ENCODE assay signal across 8 cellular contexts in the genomic region with DNA sequence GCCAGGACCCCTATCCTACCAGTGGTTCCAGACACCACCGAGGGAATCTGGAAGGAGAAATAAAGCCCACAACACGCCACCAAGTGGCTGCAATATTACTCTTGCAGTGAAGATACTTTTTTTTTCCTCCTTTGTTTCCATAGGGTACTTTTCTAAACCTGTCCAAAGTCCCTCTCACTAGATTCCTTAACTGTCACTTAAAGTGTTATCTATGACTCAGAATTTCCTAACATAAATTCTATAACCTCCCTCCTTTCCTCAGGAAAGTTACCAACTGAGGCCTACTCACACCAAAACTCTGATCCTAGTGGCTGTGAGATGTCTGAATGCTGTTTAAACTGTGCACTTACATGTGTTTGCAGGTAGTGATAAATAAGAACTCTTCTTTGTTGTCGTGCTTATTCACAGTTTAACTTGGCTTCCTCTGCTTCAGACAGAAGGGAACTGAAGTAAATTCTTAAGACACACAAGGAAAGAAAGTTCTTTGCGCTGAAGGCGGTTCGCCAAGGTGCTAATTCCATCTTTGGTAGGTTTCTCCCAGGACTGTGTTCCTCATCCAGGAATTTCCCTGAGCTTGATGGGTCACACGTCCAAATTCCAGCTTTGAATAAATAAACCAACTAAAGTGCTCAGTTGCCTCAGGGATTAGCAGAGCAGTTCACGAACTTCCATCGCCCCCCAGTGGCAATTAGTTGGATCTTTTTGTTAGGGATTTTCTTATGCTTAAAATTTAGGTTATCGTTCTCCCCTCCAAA. TPM values are rescaled to one million over a fixed set of nuclear protein-coding genes. Genes with fewer than 3 reads are reported as not detected.
A peak's percentile ranks its signal among the peaks of the same experiment; 100 is the strongest.
DNase-seq lines count a peak whose midpoint lies in the region; ATAC-seq and TF ChIP-seq lines count a peak whose summit lies in the region.

No MANE protein-coding gene starts in this region.

- no peak overlapping the region for H3K4me3 ChIP-seq in endodermal cell (ENCODE audit: low read length)

- H3K4me1 ChIP-seq in endodermal cell (ENCODE audit: control insufficient read depth, insufficient read depth, low read length), result no peaks in the 10 kb centered on the region

- H3K27ac Mint-ChIP-seq in endodermal cell (no peak overlapping the region), nephron (peak overlapping the region; percentile 37 to 88 (median 79))
- H3K27ac Mint-ChIP-seq in stimulated activated naive CD8-positive, alpha-beta T cell treated with anti-CD3 and anti-CD28 coated beads, Interleukin-15, amount 100 ng/mL, for 72 hours, result no peak overlapping the region

- TF ChIP-seq CTCF in endodermal cell (conservative IDR thresholded peaks at IDR 0.05), result peak; percentile 73
- peak; percentile 41 to 49 (median 48) for TF ChIP-seq CTCF in nephron (IDR thresholded peaks at IDR 0.05; ENCODE audit: unreplicated experiment in 3 of 3)

- no peaks in the 10 kb centered on the region for H3K27me3 ChIP-seq in endodermal cell (ENCODE audit: control insufficient read depth, insufficient read depth, low read length, poor library complexity, severe bottlenecking)

- H3K36me3 ChIP-seq in endodermal cell (ENCODE audit: control insufficient read depth, insufficient read depth, low read length), result no peaks in the 10 kb centered on the region

- peaks cover 3% of the 10 kb centered on the region for H3K4me1 Mint-ChIP-seq in endodermal cell
- H3K4me1 Mint-ChIP-seq in nephron, result peaks cover 21% of the 10 kb centered on the region
- H3K4me1 Mint-ChIP-seq in stimulated activated naive CD8-positive, alpha-beta T cell treated with anti-CD3 and anti-CD28 coated beads, Interleukin-15, amount 100 ng/mL, for 72 hours, result no peaks in the 10 kb centered on the region

- no peaks in the 10 kb centered on the region for H3K27me3 Mint-ChIP-seq in endodermal cell (ENCODE audit: insufficient read depth)
- no peaks in the 10 kb centered on the region for H3K27me3 Mint-ChIP-seq in nephron (ENCODE audit: low read depth)
- no peaks in the 10 kb centered on the region for H3K27me3 Mint-ChIP-seq in stimulated activated naive CD8-positive, alpha-beta T cell treated with anti-CD3 and anti-CD28 coated beads, Interleukin-15, amount 100 ng/mL, for 72 hours

- peak overlapping the region; percentile 57 for H3K27ac ChIP-seq in endodermal cell (ENCODE audit: low read depth, low read length)

- H3K36me3 Mint-ChIP-seq in endodermal cell (ENCODE audit: low read depth) (no peaks in the 10 kb centered on the region), nephron (ENCODE audit: low read depth) (no peaks in the 10 kb centered on the region)

- ATAC-seq in HG02981 (IDR thresholded peaks at IDR 0.05; ENCODE audit: unreplicated experiment) (no peak), HG03460 (IDR thresholded peaks at IDR 0.05; ENCODE audit: unreplicated experiment) (no peak)
- ATAC-seq in stimulated activated naive CD8-positive, alpha-beta T cell treated with anti-CD3 and anti-CD28 coated beads, Interleukin-15, amount 100 ng/mL, for 72 hours, result no peak

- no peaks in the 10 kb centered on the region for H3K9me3 ChIP-seq in endodermal cell (ENCODE audit: control insufficient read depth, low read length)

- WGBS in endodermal cell (ENCODE audit: insufficient coverage in 1 of 2, insufficient read length in 1 of 2), 2 experiments, result 50 to 88% methylated on average over 6 to 10 of the region's 10 CpGs

- H3K4me3 Mint-ChIP-seq in endodermal cell (no peak overlapping the region), nephron (no peak overlapping the region)
- H3K4me3 Mint-ChIP-seq in stimulated activated naive CD8-positive, alpha-beta T cell treated with anti-CD3 and anti-CD28 coated beads, Interleukin-15, amount 100 ng/mL, for 72 hours, result no peak overlapping the region

- H3K9me3 Mint-ChIP-seq in endodermal cell, result peaks cover 36% of the 10 kb centered on the region
- H3K9me3 Mint-ChIP-seq in nephron, result peaks cover 3% of the 10 kb centered on the region
- no peaks in the 10 kb centered on the region for H3K9me3 Mint-ChIP-seq in stimulated activated naive CD8-positive, alpha-beta T cell treated with anti-CD3 and anti-CD28 coated beads, Interleukin-15, amount 100 ng/mL, for 72 hours

- H3K9ac ChIP-seq in endodermal cell (ENCODE audit: extremely low read depth, low read length, poor library complexity, severe bottlenecking), result no peak overlapping the region

- DNase-seq in SIG-M5 treated with dmso at 0.1 percent for 504 hours (lab: John Stamatoyannopoulos, UW; ENCODE audit: unreplicated experiment), result peak; percentile 35
- no peak for DNase-seq in SIG-M5 (lab: John Stamatoyannopoulos, UW)
- peak; percentile 43 for DNase-seq in NCI-H69 (lab: John Stamatoyannopoulos, UW)
- DNase-seq in endodermal cell, result peak; percentile 62
- no peak for DNase-seq in stimulated activated naive CD8-positive, alpha-beta T cell treated with anti-CD3 and anti-CD28 coated beads, Interleukin-15, amount 100 ng/mL, for 72 hours

RNA-seq across cellular contexts. Expression of a gene that starts 10.7 kb away (rescaled TPM):
- 10 to 100 TPM; 20.1 to 24.7 TPM for total RNA-seq in endodermal cell
- 21.6 TPM for polyA plus RNA-seq in endodermal cell (2013, experiment 1 of 2)
- polyA plus RNA-seq in endodermal cell (2013, experiment 2 of 2), result 19.5 TPM

Comparison
In these comparisons a context has a peak if more than half of its experiments do, and no peak if none do; other contexts are left out.
1. DNase-seq: peak in SIG-M5 treated with dmso at 0.1 percent for 504 hours (single experiment), NCI-H69 (single experiment) and endodermal cell (single experiment); none in SIG-M5 (single experiment) and stimulated activated naive CD8-positive, alpha-beta T cell treated with anti-CD3 and anti-CD28 coated beads, Interleukin-15, amount 100 ng/mL, for 72 hours (0 of 2).
2. H3K27ac Mint-ChIP-seq: peak in nephron (3 of 3); none in endodermal cell (single experiment) and stimulated activated naive CD8-positive, alpha-beta T cell treated with anti-CD3 and anti-CD28 coated beads, Interleukin-15, amount 100 ng/mL, for 72 hours (0 of 2).